In genomic region chr1:226568077-226568831, GRCh38 we compare ENCODE assay signal across 8 cellular contexts. TPM values are rescaled to one million over a fixed set of nuclear protein-coding genes. Genes with fewer than 3 reads are reported as not detected.
DNase-seq lines count a peak whose midpoint lies in the region; ATAC-seq and TF ChIP-seq lines count a peak whose summit lies in the region.

No MANE protein-coding gene starts in this region.

- H3K27me3 Mint-ChIP-seq in Calu3 (ENCODE audit: unreplicated experiment) (peaks cover 77% of the 10 kb centered on the region), neural crest cell (ENCODE audit: low read depth) (peaks cover 7% of the 10 kb centered on the region)

- CTCF ChIA-PET in Calu3 (lab: Charles Lee): interaction anchor here (0.5 to 1.2 kb wide), 3 partner anchors 21 to 121 kb away, joined by 3 to 4 read pairs (median 3); no protein-coding TSS in a partner anchor

- no peak overlapping the region for H3K4me3 Mint-ChIP-seq in Calu3 (ENCODE audit: low read depth, unreplicated experiment)
- no peak overlapping the region for H3K4me3 Mint-ChIP-seq in neural crest cell

- peak; percentile 34 for DNase-seq in Calu3
- DNase-seq in fibroblast of gingiva (ENCODE audit: low read depth): peak; percentile 9
- DNase-seq in neural crest cell (ENCODE audit: low read depth, low spot score): no peak
- DNase-seq in Ammon's horn (ENCODE audit: low spot score): no peak
- DNase-seq in NCI-H748 (lab: John Stamatoyannopoulos, UW; ENCODE audit: unreplicated experiment): no peak
- DNase-seq in activated naive CD4-positive, alpha-beta T cell treated with anti-CD3 and anti-CD28 coated beads, Interleukin-2, amount 50 U/mL, for 16 hours: no peak

- TF ChIP-seq CTCF in Calu3 (IDR thresholded peaks at IDR 0.05; ENCODE audit: unreplicated experiment) (peak; percentile 37), Loucy (conservative IDR thresholded peaks at IDR 0.05; ENCODE audit: low read length) (peak; percentile 55), neural crest cell (conservative IDR thresholded peaks at IDR 0.05) (peak; percentile 35)

- no peaks in the 10 kb centered on the region for H3K9me3 ChIP-seq in Loucy (ENCODE audit: insufficient read depth, low read depth, low read length)

- H3K9ac ChIP-seq in Loucy (ENCODE audit: low read depth, low read length, poor library complexity, severe bottlenecking): no peak overlapping the region

- ATAC-seq in HG03135 (IDR thresholded peaks at IDR 0.05; ENCODE audit: unreplicated experiment): no peak

- no peak overlapping the region for H2AFZ ChIP-seq in Loucy (ENCODE audit: low read length)

- no peaks in the 10 kb centered on the region for H3K9me2 ChIP-seq in Loucy (replicated peaks; ENCODE audit: low read depth, low read length)

- H3K79me2 ChIP-seq in Loucy (ENCODE audit: insufficient read depth, low read length): no peaks in the 10 kb centered on the region

- intact Hi-C loops in Calu3 (cut with micrococcal nuclease; ENCODE audit: unreplicated experiment): no loop called here

- no peaks in the 10 kb centered on the region for H4K20me1 ChIP-seq in Loucy (ENCODE audit: insufficient read depth, low read length, poor library complexity, severe bottlenecking)

- H3K27me3 ChIP-seq in Loucy (ENCODE audit: insufficient read depth, low read length, poor library complexity, severe bottlenecking): no peaks in the 10 kb centered on the region

- no TSS peak for BruUV-seq in Calu3 (replicated peaks; lab: Mats Ljungman, UMichigan)

- H3K9me3 Mint-ChIP-seq in Calu3 (ENCODE audit: low read depth, unreplicated experiment) (no peaks in the 10 kb centered on the region), neural crest cell (peaks cover 2% of the 10 kb centered on the region)

- H3K4me2 ChIP-seq in Loucy (ENCODE audit: low read depth, low read length, poor library complexity, severe bottlenecking): no peak overlapping the region

- no peaks in the 10 kb centered on the region for H3F3A ChIP-seq in Loucy (ENCODE audit: low read depth)

- H3K27ac Mint-ChIP-seq in Calu3 (ENCODE audit: unreplicated experiment): no peak overlapping the region
- no peak overlapping the region for H3K27ac Mint-ChIP-seq in neural crest cell (ENCODE audit: unreplicated experiment)

- H3K4me1 Mint-ChIP-seq in Calu3 (ENCODE audit: low read depth, unreplicated experiment): no peaks in the 10 kb centered on the region
- H3K4me1 Mint-ChIP-seq in neural crest cell: peaks cover 7% of the 10 kb centered on the region

- no peaks in the 10 kb centered on the region for H3K36me3 ChIP-seq in Loucy (ENCODE audit: insufficient read depth, low read length)

- no peak overlapping the region for H3K4me3 ChIP-seq in Loucy (ENCODE audit: low read length, poor library complexity, severe bottlenecking)

- H3K4me1 ChIP-seq in Loucy (ENCODE audit: insufficient read depth, low read length, poor library complexity, severe bottlenecking): no peaks in the 10 kb centered on the region

- H3K36me3 Mint-ChIP-seq in Calu3 (ENCODE audit: insufficient read depth, unreplicated experiment): no peaks in the 10 kb centered on the region
- no peaks in the 10 kb centered on the region for H3K36me3 Mint-ChIP-seq in neural crest cell (ENCODE audit: low read depth)

RNA-seq across cellular contexts. Expression of gene STUM, which starts 19.7 kb away (rescaled TPM):
- not detected in 2 replicates for total RNA-seq in Calu3 (2022)
- 0.86 and 1.1 TPM in 2 replicates for total RNA-seq in neural crest cell

Comparison
In these comparisons a context has a peak if more than half of its experiments do, and no peak if none do; other contexts are left out.
1. DNase-seq: peak in Calu3 (single experiment) and fibroblast of gingiva (single experiment); none in neural crest cell (single experiment), Ammon's horn (single experiment), NCI-H748 (single experiment) and activated naive CD4-positive, alpha-beta T cell treated with anti-CD3 and anti-CD28 coated beads, Interleukin-2, amount 50 U/mL, for 16 hours (single experiment).
2. Peak in every context shown above with its lines, with median percentiles within 50 percentile points of each other: CTCF ChIP-seq.